Comparison of ENCODE assay signal across 13 cellular contexts in genomic region chr2:226971029-226971584, GRCh38.
A peak's percentile ranks its signal among the peaks of the same experiment; 100 is the strongest.
DNase-seq lines count a peak whose midpoint lies in the region; ATAC-seq and TF ChIP-seq lines count a peak whose summit lies in the region.
"Had no signal": no experiment of that assay in that cellular context is flagged by ENCODE, and none has a peak within 500 bp of the region (broad histone marks: within the 10 kb centered on the region; RNA-seq: fewer than 3 reads in every experiment).

No MANE protein-coding gene starts in this region.

- TF ChIP-seq CTCF in right lobe of liver (IDR thresholded peaks at IDR 0.05) = no peak

- peak overlapping the region; percentile 53 for H3K4me3 Mint-ChIP-seq in activated naive CD8-positive, alpha-beta T cell treated with anti-CD3 and anti-CD28 coated beads, Interleukin-2, amount 50 U/mL, for 24 hours

- peaks cover 25% of the 10 kb centered on the region for H3K4me1 Mint-ChIP-seq in activated naive CD8-positive, alpha-beta T cell treated with anti-CD3 and anti-CD28 coated beads, Interleukin-2, amount 50 U/mL, for 24 hours

- H3K4me1 ChIP-seq in right lobe of liver = no peaks in the 10 kb centered on the region

- H3K9me3 Mint-ChIP-seq in activated naive CD8-positive, alpha-beta T cell treated with anti-CD3 and anti-CD28 coated beads, Interleukin-2, amount 50 U/mL, for 24 hours = no peaks in the 10 kb centered on the region

- H3K27me3 Mint-ChIP-seq in activated naive CD8-positive, alpha-beta T cell treated with anti-CD3 and anti-CD28 coated beads, Interleukin-2, amount 50 U/mL, for 24 hours = no peaks in the 10 kb centered on the region

- intact Hi-C loops in right lobe of liver (cut with DNase I) = loop anchor here (10.0 kb wide), 2 partner anchors 156 to 1296 kb away; no protein-coding TSS in a partner anchor
- intact Hi-C loops in posterior vena cava (cut with DNase I) = no loop called here

- DNase-seq in activated naive CD8-positive, alpha-beta T cell treated with anti-CD3 and anti-CD28 coated beads, Interleukin-2, amount 50 U/mL, for 24 hours = no peak
- DNase-seq in SW480 (ENCODE audit: low spot score) = no peak
- DNase-seq in right lobe of liver = no peak
- DNase-seq in HuH-7.5 (ENCODE audit: low spot score) = no peak
- DNase-seq in posterior vena cava (ENCODE audit: low spot score) = no peak
- DNase-seq: activated CD4-positive, alpha-beta T cell treated with anti-CD3 and anti-CD28 coated beads for 48 hours; H7; NCI-H1092; retina had no signal

- H3K27ac ChIP-seq in right lobe of liver = no peak overlapping the region

- no peaks in the 10 kb centered on the region for H3K27me3 ChIP-seq in right lobe of liver

- peaks cover 13% of the 10 kb centered on the region for H3K36me3 Mint-ChIP-seq in activated naive CD8-positive, alpha-beta T cell treated with anti-CD3 and anti-CD28 coated beads, Interleukin-2, amount 50 U/mL, for 24 hours (ENCODE audit: low read depth)

- no peaks in the 10 kb centered on the region for H3K36me3 ChIP-seq in right lobe of liver

- H3K9me3 ChIP-seq in right lobe of liver = no peaks in the 10 kb centered on the region

- WGBS in right lobe of liver (ENCODE audit: insufficient coverage, low coverage, low lambda C conversion rate, missing lambda C conversion rate) = 73% methylated on average over 7 of the region's 7 CpGs

- no peak overlapping the region for H3K4me3 ChIP-seq in right lobe of liver

- no peak for TF ChIP-seq POLR2A in right lobe of liver (IDR thresholded peaks at IDR 0.05)

- peak overlapping the region; percentile 76 for H3K27ac Mint-ChIP-seq in activated naive CD8-positive, alpha-beta T cell treated with anti-CD3 and anti-CD28 coated beads, Interleukin-2, amount 50 U/mL, for 24 hours

- peak; percentile 64 for ATAC-seq in GM18502 (IDR thresholded peaks at IDR 0.05; ENCODE audit: poor library complexity, unreplicated experiment)
- ATAC-seq in GM19468 (IDR thresholded peaks at IDR 0.05; ENCODE audit: extremely low read depth, unreplicated experiment) = peak; percentile 10
- ATAC-seq in HG03097 (IDR thresholded peaks at IDR 0.05; ENCODE audit: low FRiP score, unreplicated experiment) = peak; percentile 42
- ATAC-seq in activated naive CD8-positive, alpha-beta T cell treated with anti-CD3 and anti-CD28 coated beads, Interleukin-2, amount 50 U/mL, for 24 hours = no peak
- no peak for ATAC-seq in right lobe of liver
- ATAC-seq: left lobe of liver had no signal

Comparison
In these comparisons a context has a peak if more than half of its experiments do, and no peak if none do; other contexts are left out.
1. ATAC-seq: peak in GM18502 (single experiment), GM19468 (single experiment) and HG03097 (single experiment); none in activated naive CD8-positive, alpha-beta T cell treated with anti-CD3 and anti-CD28 coated beads, Interleukin-2, amount 50 U/mL, for 24 hours (single experiment) and right lobe of liver (0 of 4).
2. intact Hi-C loops: an anchor here in right lobe of liver (10.0 kb wide); none called in posterior vena cava.